21 cellular contexts compared by ENCODE assay signal in the genomic region with DNA sequence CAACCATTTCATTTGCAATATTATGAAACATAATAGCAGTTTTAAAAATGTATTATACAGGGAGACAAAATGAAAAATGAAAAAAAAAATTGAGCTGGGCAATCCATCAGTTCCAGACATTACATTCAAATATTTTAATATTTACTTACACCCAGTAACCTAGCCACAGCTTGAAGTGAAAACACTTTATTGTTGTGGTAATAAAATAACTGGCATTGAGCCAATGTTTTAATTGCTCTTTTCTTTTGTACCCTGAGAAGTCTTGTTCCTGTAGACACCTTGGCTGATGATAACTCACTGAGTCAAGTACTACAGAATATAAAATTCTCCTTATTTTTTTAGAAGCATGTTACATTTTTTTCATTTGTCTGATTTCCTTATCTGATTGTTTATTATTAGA.
"Had no signal": no experiment of that assay in that cellular context is flagged by ENCODE, and none has a peak within 500 bp of the region (broad histone marks: within the 10 kb centered on the region; RNA-seq: fewer than 3 reads in every experiment).

No MANE protein-coding gene starts in this region.

- H3K36me3 ChIP-seq: heart right ventricle, neutrophil, ovary, prostate gland, thoracic aorta, vagina had no signal

- DNase-seq: activated CD4-positive, alpha-beta T cell treated with anti-CD3 and anti-CD28 coated beads, Interleukin-2, amount 10 ng/mL, durations not matched to agents 24 days and 14 days; activated CD8-positive, alpha-beta memory T cell treated with anti-CD3 and anti-CD28 coated beads, Interleukin-2, amount 10 ng/mL, durations not matched to agents 7 days and 5 days; activated CD8-positive, alpha-beta T cell treated with anti-CD3 and anti-CD28 coated beads for 36 hours; activated effector memory CD4-positive, alpha-beta T cell treated with anti-CD3 and anti-CD28 coated beads, Interleukin-2, amount 50 U/mL, for 16 hours; activated naive CD4-positive, alpha-beta T cell treated with anti-CD3 and anti-CD28 coated beads, Interleukin-2, amount 10 ng/mL, durations not matched to agents 7 days and 5 days; activated T-cell treated with anti-CD3 and anti-CD28 coated beads for 4 hours; cortex of kidney; erythroblast; foreskin fibroblast; heart right ventricle; islet precursor cell; left cardiac atrium; midbrain; ovary; stimulated activated CD4-positive, alpha-beta T cell treated with anti-CD3 and anti-CD28 coated beads, Interleukin-4, amount 100 ng/mL, for 24 hours; stimulated activated naive CD4-positive, alpha-beta T cell treated with Interleukin-2 at 50 U/mL for 16 hours had no signal

- H3K27ac ChIP-seq: heart right ventricle, neutrophil, ovary, prostate gland, thoracic aorta, vagina, VCaP had no signal

- H3K27me3 ChIP-seq: heart right ventricle, neutrophil, ovary, vagina had no signal

- H3K4me3 ChIP-seq: heart right ventricle, ovary, prostate gland, thoracic aorta, vagina had no signal

- H3K9me3 ChIP-seq: heart right ventricle, neutrophil, ovary, prostate gland, thoracic aorta, vagina had no signal
